Comparison of ENCODE assay signal across 8 cellular contexts in the genomic region with DNA sequence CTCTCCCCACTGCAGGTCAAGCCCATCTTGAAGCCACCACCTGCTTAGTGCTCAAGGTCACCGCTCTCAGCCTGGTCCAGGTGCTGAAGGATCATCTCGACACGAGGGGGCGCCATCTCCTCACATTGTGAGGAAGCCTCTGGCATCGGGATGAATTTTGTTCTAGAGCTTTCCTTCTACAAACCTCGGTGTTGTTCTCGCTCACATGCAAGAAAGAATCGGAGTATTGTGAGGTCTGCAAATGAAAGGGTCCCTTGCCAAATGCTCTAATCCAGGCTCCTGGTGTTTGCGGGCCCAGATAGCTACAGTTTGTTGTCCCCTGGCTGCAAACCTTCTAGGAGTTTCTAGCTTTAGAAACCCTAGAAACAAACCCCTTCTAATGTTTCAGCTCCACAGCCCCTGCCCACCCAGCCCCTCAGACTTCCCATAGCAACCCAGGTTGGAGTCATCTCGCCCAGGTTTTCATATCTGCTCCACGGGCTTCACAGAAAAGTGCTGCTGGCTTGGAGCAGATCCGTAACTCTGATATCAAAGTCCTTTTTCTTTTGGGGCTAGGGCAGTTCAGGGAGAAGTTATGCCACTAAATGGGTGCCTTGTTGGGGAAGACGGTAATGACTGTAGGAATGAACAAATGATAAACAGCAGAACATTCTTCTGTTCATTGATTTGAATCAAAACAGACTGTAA. TPM values are rescaled to one million over a fixed set of nuclear protein-coding genes. Genes with fewer than 3 reads are reported as not detected.
A peak's percentile ranks its signal among the peaks of the same experiment; 100 is the strongest.
DNase-seq lines count a peak whose midpoint lies in the region; ATAC-seq and TF ChIP-seq lines count a peak whose summit lies in the region.

No MANE protein-coding gene starts in this region.

- H3K9me3 Mint-ChIP-seq in natural killer cell: no peaks in the 10 kb centered on the region

- DNase-seq in Jurkat, Clone E6-1 (ENCODE audit: low read depth, low spot score): peak; percentile 75
- DNase-seq in activated T-cell treated with anti-CD3 and anti-CD28 coated beads for 24 hours (ENCODE audit: low read depth): peak; percentile 82
- DNase-seq in esophagus squamous epithelium (lab: John Stamatoyannopoulos, UW): peak; percentile 42
- DNase-seq in natural killer cell: peak; percentile 89
- peak; percentile 59 to 90 (median 82) for DNase-seq in stimulated activated naive CD4-positive, alpha-beta T cell (lab: John Stamatoyannopoulos, UW)

- H3K27ac Mint-ChIP-seq in natural killer cell: peak overlapping the region in 1 of 2 donors; percentile 38

- WGBS in esophagus squamous epithelium, 2 donors: 5 to 15% methylated on average over 4 to 12 of the region's 13 CpGs

- no peak overlapping the region for H3K4me3 ChIP-seq in Jurkat, Clone E6-1 (ENCODE audit: low read length)
- H3K4me3 ChIP-seq in OCI-LY3 (ENCODE audit: low read length) (peak overlapping the region; percentile 50), esophagus squamous epithelium (no peak overlapping the region)

- TF ChIP-seq POLR2A in esophagus squamous epithelium (IDR thresholded peaks at IDR 0.05): no peak

- H3K4me1 ChIP-seq in OCI-LY3 (ENCODE audit: low read length) (peaks cover 14% of the 10 kb centered on the region), esophagus squamous epithelium (peaks cover 5 to 14% (median 8%) of the 10 kb centered on the region in 3 donors)

- no peak overlapping the region for H3K4me3 Mint-ChIP-seq in natural killer cell

- H3K4me2 ChIP-seq in OCI-LY3 (ENCODE audit: low read length): peak overlapping the region; percentile 78

- H3K9me3 ChIP-seq in OCI-LY3 (ENCODE audit: insufficient read depth, low read length) (no peaks in the 10 kb centered on the region), esophagus squamous epithelium (no peaks in the 10 kb centered on the region)

- no peaks in the 10 kb centered on the region for H3K36me3 Mint-ChIP-seq in natural killer cell

- no peaks in the 10 kb centered on the region for H4K20me1 ChIP-seq in OCI-LY3 (ENCODE audit: insufficient read depth, low read length)

- H3K27me3 ChIP-seq in OCI-LY3 (ENCODE audit: low read depth, low read length) (no peaks in the 10 kb centered on the region), esophagus squamous epithelium (no peaks in the 10 kb centered on the region)

- no peaks in the 10 kb centered on the region for H3K27me3 Mint-ChIP-seq in natural killer cell (ENCODE audit: low read depth in 2 of 2)

- TF ChIP-seq CTCF in C4-2B (conservative IDR thresholded peaks at IDR 0.05): peak; percentile 90
- peak; percentile 87 for TF ChIP-seq CTCF in OCI-LY3 (IDR thresholded peaks at IDR 0.05; ENCODE audit: low read depth, low read length)
- TF ChIP-seq CTCF in esophagus squamous epithelium (IDR thresholded peaks at IDR 0.05): peak; percentile 86 to 93 (median 92)
- peak; percentile 82 for TF ChIP-seq CTCF in natural killer cell (IDR thresholded peaks at IDR 0.05)

- H3K9ac ChIP-seq in OCI-LY3 (ENCODE audit: low read length): peak overlapping the region; percentile 19; the same call in 1 of the 2 replicates

- H3K36me3 ChIP-seq in OCI-LY3 (replicated peaks; ENCODE audit: low read depth, low read length): no peaks in the 10 kb centered on the region
- H3K36me3 ChIP-seq in esophagus squamous epithelium: no peaks in the 10 kb centered on the region

- H3K79me2 ChIP-seq in OCI-LY3 (ENCODE audit: low read length): no peaks in the 10 kb centered on the region

- peaks cover 9 to 14% of the 10 kb centered on the region in 2 donors for H3K4me1 Mint-ChIP-seq in natural killer cell

- intact Hi-C loops in esophagus squamous epithelium (cut with DNase I): loop anchor here (2.0 kb wide), 1 partner anchor 423 kb away; no protein-coding TSS in a partner anchor
- intact Hi-C loops in natural killer cell (cut with micrococcal nuclease): loop anchor here (2.0 to 10.0 kb wide), 4 partner anchors 51 to 425 kb away; no protein-coding TSS in a partner anchor

- 0 out of 2 replicates have a peak overlapping the region, but pooled peaks have one; percentile 15 for H3K27ac ChIP-seq in C4-2B
- H3K27ac ChIP-seq in OCI-LY3 (ENCODE audit: low read length): no peak overlapping the region
- peak overlapping the region in 2 of 4 donors; percentile 22 to 27 for H3K27ac ChIP-seq in esophagus squamous epithelium

- H2AFZ ChIP-seq in OCI-LY3 (ENCODE audit: low read depth, low read length): peak overlapping the region; percentile 89

- peak; percentile 85 for ATAC-seq in GM19455 (IDR thresholded peaks at IDR 0.05; ENCODE audit: unreplicated experiment)
- peak; percentile 89 to 98 (median 98) for ATAC-seq in natural killer cell

RNA-seq across cellular contexts. Expression of gene ATP5PO, which starts 8.6 kb away (rescaled TPM):
- 569 TPM for polyA plus RNA-seq in Jurkat, Clone E6-1 (2012; ENCODE audit: insufficient read depth, insufficient read length)
- total RNA-seq in esophagus squamous epithelium (100 to 1,000 TPM; 184 to 354 (median 297) TPM), natural killer cell (10 to 100 TPM; 80.4 to 95.4 (median 94.9) TPM)
